8 cellular contexts compared by ENCODE assay signal in the genomic region with DNA sequence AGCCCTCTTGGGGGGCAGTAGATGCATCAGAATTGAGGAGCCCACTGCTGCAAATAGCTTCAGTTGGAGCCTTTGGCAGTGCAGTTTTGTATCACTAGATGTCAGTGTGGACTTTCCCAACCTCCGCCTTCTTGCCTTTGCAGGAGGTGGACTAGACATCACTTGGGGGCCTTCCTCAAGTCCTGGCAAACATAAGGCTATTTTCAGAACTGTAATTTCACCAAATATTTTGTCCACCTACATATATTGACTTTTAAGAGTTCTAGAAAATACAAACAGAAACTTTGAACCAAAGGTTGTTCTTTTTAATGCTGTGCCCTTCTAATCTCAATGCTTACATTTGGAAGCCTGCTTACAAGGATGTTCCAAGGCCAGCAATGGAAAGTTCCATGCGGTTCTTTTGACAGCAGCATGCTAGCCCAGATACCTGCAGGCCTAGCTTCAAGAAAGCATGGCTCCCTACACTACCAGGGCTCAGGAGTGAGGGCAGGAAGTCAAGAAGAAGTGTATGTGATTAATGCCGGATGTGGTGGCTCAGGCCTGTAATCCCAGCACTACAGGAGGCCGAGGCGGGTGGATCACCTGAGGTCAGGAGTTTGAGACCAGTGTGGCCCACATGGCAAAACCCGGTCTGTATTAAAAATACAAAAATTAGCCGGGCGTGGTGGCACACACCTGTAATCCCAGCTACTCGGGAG. TPM values are rescaled to one million over a fixed set of nuclear protein-coding genes. Genes with fewer than 3 reads are reported as not detected.
A peak's percentile ranks its signal among the peaks of the same experiment; 100 is the strongest.
DNase-seq lines count a peak whose midpoint lies in the region; ATAC-seq and TF ChIP-seq lines count a peak whose summit lies in the region.

No MANE protein-coding gene starts in this region.

- CTCF ChIA-PET in PC-3 (lab: Charles Lee): interaction anchor here (0.8 to 2.6 kb wide), 7 partner anchors 75 to 288 kb away, joined by 3 to 13 read pairs (median 4); no protein-coding TSS in a partner anchor

- no peak overlapping the region for H3K9ac ChIP-seq in PC-3 (ENCODE audit: low read length)

- POLR2A ChIA-PET in PC-3 (lab: Charles Lee; ENCODE audit: unreplicated experiment): no interaction called here

- no peak overlapping the region for H3K4me3 ChIP-seq in PC-3 (ENCODE audit: low read length)

- H3F3A ChIP-seq in PC-3 (ENCODE audit: low read length, unreplicated experiment): no peaks in the 10 kb centered on the region

- peak; percentile 87 for TF ChIP-seq CTCF in PC-3 (conservative IDR thresholded peaks at IDR 0.05; ENCODE audit: low read depth, low read length)

- peak; percentile 51 for ATAC-seq in HG03196 (IDR thresholded peaks at IDR 0.05; ENCODE audit: unreplicated experiment)
- ATAC-seq in PC-3: peak; percentile 93
- no peak for ATAC-seq in GM21367 (IDR thresholded peaks at IDR 0.05; ENCODE audit: unreplicated experiment)

- H3K9me2 ChIP-seq in PC-3 (replicated peaks; ENCODE audit: low read length): no peaks in the 10 kb centered on the region

- H3K9me3 ChIP-seq in PC-3 (ENCODE audit: low read length): no peaks in the 10 kb centered on the region

- no TSS peak for BruUV-seq in PC-3 (replicated peaks; lab: Mats Ljungman, UMichigan)

- no peaks in the 10 kb centered on the region for H3K79me2 ChIP-seq in PC-3 (ENCODE audit: low read length)

- DNase-seq in DMS79 treated with DMSO at 0.1 percent for 48 hours (lab: John Stamatoyannopoulos, UW) (peak; percentile 27), DMS79 (lab: John Stamatoyannopoulos, UW) (no peak), PC-3 (peak; percentile 82), germinal center (ENCODE audit: low spot score) (peak; percentile 48), posterior cingulate gyrus (peak in 7 of 10 donors; percentile 56 to 90 (median 59))
- DNase-seq in activated effector memory CD4-positive, alpha-beta T cell treated with anti-CD3 and anti-CD28 coated beads, Interleukin-2, amount 50 U/mL, for 16 hours: peak; percentile 74

- no peaks in the 10 kb centered on the region for H3K4me1 ChIP-seq in PC-3 (ENCODE audit: insufficient read depth, low read length)

- H3K4me2 ChIP-seq in PC-3 (ENCODE audit: low read length): no peak overlapping the region

- H3K36me3 ChIP-seq in PC-3 (ENCODE audit: low read depth, low read length): no peaks in the 10 kb centered on the region

- H2AFZ ChIP-seq in PC-3 (ENCODE audit: low read length): no peak overlapping the region

- intact Hi-C loops in PC-3 (cut with micrococcal nuclease) (loop anchor here (1.0 to 2.0 kb wide), 4 partner anchors 76 to 288 kb away; no protein-coding TSS in a partner anchor), posterior cingulate gyrus (cut with DNase I) (loop anchor here (1.0 kb wide), 2 partner anchors 137 to 287 kb away; no protein-coding TSS in a partner anchor)

- H3K27ac ChIP-seq in PC-3 (ENCODE audit: low read length): no peak overlapping the region

- H3K27me3 ChIP-seq in PC-3 (ENCODE audit: low read length): no peaks in the 10 kb centered on the region

- no peaks in the 10 kb centered on the region for H4K20me1 ChIP-seq in PC-3 (ENCODE audit: low read length)

RNA-seq across cellular contexts. Expression of a gene that starts 8.0 kb away (rescaled TPM):
- total RNA-seq in PC-3 (2014; rRNA removed): 13.1 and 15.8 TPM in 2 replicates
